17 cellular contexts compared by ENCODE assay signal in the genomic region with DNA sequence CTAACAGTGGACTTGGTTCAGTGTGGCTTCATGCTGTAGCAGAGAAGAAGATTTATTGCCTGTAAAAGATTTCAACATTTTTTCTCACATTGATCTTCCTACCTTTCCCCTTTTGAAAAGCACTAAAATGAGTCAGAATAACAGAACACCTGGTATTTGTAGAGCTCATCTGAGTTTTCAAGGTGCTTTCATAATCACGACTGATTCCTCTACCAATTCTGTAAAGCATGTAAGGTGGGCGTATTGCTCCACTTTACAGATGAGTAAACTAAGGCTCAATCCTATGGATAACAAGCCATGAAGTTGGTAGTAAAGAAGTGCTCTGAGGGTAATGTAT.
DNase-seq lines count a peak whose midpoint lies in the region; ATAC-seq and TF ChIP-seq lines count a peak whose summit lies in the region.
"Had no signal": no experiment of that assay in that cellular context is flagged by ENCODE, and none has a peak within 500 bp of the region (broad histone marks: within the 10 kb centered on the region; RNA-seq: fewer than 3 reads in every experiment).

No MANE protein-coding gene starts in this region.

- ATAC-seq in RWPE2 (ENCODE audit: low read depth) (peak; percentile 46), foreskin keratinocyte (peak; percentile 58)
- ATAC-seq in activated CD4-positive, CD25-positive, alpha-beta regulatory T cell treated with anti-CD3 and anti-CD28 coated beads, Interleukin-2, amount 50 U/mL, for 24 hours: no peak
- ATAC-seq: CD8-positive, alpha-beta T cell had no signal

- no peak overlapping the region for H3K4me3 ChIP-seq in RWPE2 (ENCODE audit: severe bottlenecking)
- no peak overlapping the region for H3K4me3 ChIP-seq in BE2C (ENCODE audit: low read depth, low read length)
- H3K4me3 ChIP-seq: BLaER1, GM23248 had no signal

- no peaks in the 10 kb centered on the region for H3K4me1 ChIP-seq in RWPE2 (ENCODE audit: insufficient read depth, poor library complexity, severe bottlenecking)
- peaks cover 5% of the 10 kb centered on the region for H3K4me1 ChIP-seq in foreskin keratinocyte
- no peaks in the 10 kb centered on the region for H3K4me1 ChIP-seq in BE2C
- H3K4me1 ChIP-seq: BLaER1 had no signal

- H3K27me3 Mint-ChIP-seq in neural crest cell (ENCODE audit: low read depth): peaks cover 6% of the 10 kb centered on the region

- no peak for TF ChIP-seq CTCF in RWPE2 (IDR thresholded peaks at IDR 0.05; ENCODE audit: poor library complexity, severe bottlenecking)
- no peak for TF ChIP-seq CTCF in foreskin keratinocyte (conservative IDR thresholded peaks at IDR 0.05)
- TF ChIP-seq CTCF in neural crest cell (conservative IDR thresholded peaks at IDR 0.05): no peak
- TF ChIP-seq CTCF in BE2C (IDR thresholded peaks at IDR 0.05; ENCODE audit: low read depth, low read length): no peak

- H3K4me3 Mint-ChIP-seq in neural crest cell: no peak overlapping the region
- H3K4me3 Mint-ChIP-seq: CD4-positive, CD25-positive, alpha-beta regulatory T cell; CD8-positive, alpha-beta T cell; HFFc6 had no signal

- H3K27ac ChIP-seq in RWPE2 (ENCODE audit: poor library complexity, severe bottlenecking): no peak overlapping the region
- H3K27ac ChIP-seq in foreskin keratinocyte: no peak overlapping the region
- H3K27ac ChIP-seq: BLaER1, C4-2B, GM23248 had no signal

- H3K27me3 ChIP-seq in RWPE2 (ENCODE audit: insufficient read depth, poor library complexity, severe bottlenecking) (no peaks in the 10 kb centered on the region), foreskin keratinocyte (peaks cover 16% of the 10 kb centered on the region), BE2C (no peaks in the 10 kb centered on the region)
- H3K27me3 ChIP-seq: BLaER1 had no signal

- no peak for DNase-seq in RWPE2 (ENCODE audit: low spot score)
- peak; percentile 35 to 59 for DNase-seq in foreskin keratinocyte
- no peak for DNase-seq in neural crest cell (ENCODE audit: low read depth, low spot score)
- no peak for DNase-seq in retina
- no peak for DNase-seq in BE2C
- DNase-seq: Caco-2; CD4-positive, CD25-positive, alpha-beta regulatory T cell; CD8-positive, alpha-beta T cell; DMS153; DND-41; GM23248; H7; HCEC 1CT; HFFc6 had no signal

- H3K36me3 Mint-ChIP-seq in neural crest cell (ENCODE audit: low read depth): no peaks in the 10 kb centered on the region
- H3K36me3 Mint-ChIP-seq: CD4-positive, CD25-positive, alpha-beta regulatory T cell; CD8-positive, alpha-beta T cell had no signal

- H3K4me1 Mint-ChIP-seq in neural crest cell: no peaks in the 10 kb centered on the region
- H3K4me1 Mint-ChIP-seq: CD4-positive, CD25-positive, alpha-beta regulatory T cell had no signal

- H3K36me3 ChIP-seq in RWPE2 (ENCODE audit: low read depth): no peaks in the 10 kb centered on the region
- no peaks in the 10 kb centered on the region for H3K36me3 ChIP-seq in BE2C
- H3K36me3 ChIP-seq: BLaER1 had no signal

- H3K9me3 Mint-ChIP-seq in neural crest cell: no peaks in the 10 kb centered on the region
- H3K9me3 Mint-ChIP-seq: CD4-positive, CD25-positive, alpha-beta regulatory T cell; CD8-positive, alpha-beta T cell had no signal

- H3K27ac Mint-ChIP-seq in neural crest cell (ENCODE audit: unreplicated experiment): peak overlapping the region; percentile 29
- H3K27ac Mint-ChIP-seq: CD4-positive, CD25-positive, alpha-beta regulatory T cell; CD8-positive, alpha-beta T cell; HFFc6 had no signal

- H3K9me3 ChIP-seq in RWPE2 (ENCODE audit: severe bottlenecking) (no peaks in the 10 kb centered on the region), BE2C (no peaks in the 10 kb centered on the region)
- H3K9me3 ChIP-seq: BLaER1 had no signal

Comparison
In these comparisons a context has a peak if more than half of its experiments do, and no peak if none do; other contexts are left out.
1. ATAC-seq: peak in RWPE2 (single experiment) and foreskin keratinocyte (single experiment); none in activated CD4-positive, CD25-positive, alpha-beta regulatory T cell treated with anti-CD3 and anti-CD28 coated beads, Interleukin-2, amount 50 U/mL, for 24 hours (0 of 2).
2. DNase-seq: peak in foreskin keratinocyte (2 of 2); none in RWPE2 (single experiment), neural crest cell (single experiment), retina (single experiment) and BE2C (single experiment).